In genomic region chr19:44260343-44260681, GRCh38 we compare ENCODE assay signal across 8 cellular contexts. TPM values are rescaled to one million over a fixed set of nuclear protein-coding genes. Genes with fewer than 3 reads are reported as not detected.
A peak's percentile ranks its signal among the peaks of the same experiment; 100 is the strongest.
DNase-seq lines count a peak whose midpoint lies in the region; ATAC-seq lines count a peak whose summit lies in the region.

No MANE protein-coding gene starts in this region.

- intact Hi-C loops in activated CD4-positive, alpha-beta T cell treated with anti-CD3 and anti-CD28 coated beads for 36 hours (cut with DNase I, micrococcal nuclease) = no loop called here

- no peak for DNase-seq in activated CD4-positive, alpha-beta T cell treated with anti-CD3 and anti-CD28 coated beads for 36 hours
- no peak for DNase-seq in activated CD4-positive, alpha-beta T cell treated with anti-CD3 and anti-CD28 coated beads, Interleukin-2, amount 50 U/mL, for 48 hours
- DNase-seq in activated naive CD8-positive, alpha-beta T cell treated with anti-CD3 and anti-CD28 coated beads, Interleukin-2, amount 10 ng/mL, durations not matched to agents 7 days and 5 days = no peak
- DNase-seq in stimulated activated naive CD8-positive, alpha-beta T cell treated with anti-CD3 and anti-CD28 coated beads, Interleukin-15, amount 100 ng/mL, for 72 hours = no peak
- DNase-seq in NCI-H2029 treated with DMSO at 0.1 percent for 48 hours (lab: John Stamatoyannopoulos, UW) = no peak

- no peaks in the 10 kb centered on the region for H3K27me3 Mint-ChIP-seq in activated CD4-positive, alpha-beta T cell treated with anti-CD3 and anti-CD28 coated beads for 36 hours
- H3K27me3 Mint-ChIP-seq in activated naive CD8-positive, alpha-beta T cell treated with anti-CD3 and anti-CD28 coated beads, Interleukin-2, amount 10 ng/mL, durations not matched to agents 7 days and 5 days = no peaks in the 10 kb centered on the region
- H3K27me3 Mint-ChIP-seq in stimulated activated naive CD8-positive, alpha-beta T cell treated with anti-CD3 and anti-CD28 coated beads, Interleukin-15, amount 100 ng/mL, for 72 hours = no peaks in the 10 kb centered on the region

- no peak for ATAC-seq in activated CD4-positive, alpha-beta T cell treated with anti-CD3 and anti-CD28 coated beads for 36 hours
- no peak for ATAC-seq in activated naive CD8-positive, alpha-beta T cell treated with anti-CD3 and anti-CD28 coated beads, Interleukin-2, amount 10 ng/mL, durations not matched to agents 7 days and 5 days (ENCODE audit: low read depth)
- ATAC-seq in stimulated activated naive CD8-positive, alpha-beta T cell treated with anti-CD3 and anti-CD28 coated beads, Interleukin-15, amount 100 ng/mL, for 72 hours = no peak
- ATAC-seq in HG03432 (IDR thresholded peaks at IDR 0.05; ENCODE audit: unreplicated experiment) = no peak
- ATAC-seq in GM18861 (IDR thresholded peaks at IDR 0.05; ENCODE audit: unreplicated experiment) = no peak

- peak overlapping the region; percentile 53 for H3K27ac Mint-ChIP-seq in activated CD4-positive, alpha-beta T cell treated with anti-CD3 and anti-CD28 coated beads for 36 hours
- peak overlapping the region; percentile 87 for H3K27ac Mint-ChIP-seq in activated naive CD8-positive, alpha-beta T cell treated with anti-CD3 and anti-CD28 coated beads, Interleukin-2, amount 10 ng/mL, durations not matched to agents 7 days and 5 days
- H3K27ac Mint-ChIP-seq in stimulated activated naive CD8-positive, alpha-beta T cell treated with anti-CD3 and anti-CD28 coated beads, Interleukin-15, amount 100 ng/mL, for 72 hours = no peak overlapping the region

- peaks cover 8% of the 10 kb centered on the region for H3K4me1 Mint-ChIP-seq in activated CD4-positive, alpha-beta T cell treated with anti-CD3 and anti-CD28 coated beads for 36 hours
- peaks cover 13% of the 10 kb centered on the region for H3K4me1 Mint-ChIP-seq in activated naive CD8-positive, alpha-beta T cell treated with anti-CD3 and anti-CD28 coated beads, Interleukin-2, amount 10 ng/mL, durations not matched to agents 7 days and 5 days
- peaks cover 13% of the 10 kb centered on the region for H3K4me1 Mint-ChIP-seq in stimulated activated naive CD8-positive, alpha-beta T cell treated with anti-CD3 and anti-CD28 coated beads, Interleukin-15, amount 100 ng/mL, for 72 hours

- H3K4me3 Mint-ChIP-seq in activated CD4-positive, alpha-beta T cell treated with anti-CD3 and anti-CD28 coated beads for 36 hours = peak overlapping the region; percentile 64
- H3K4me3 Mint-ChIP-seq in activated naive CD8-positive, alpha-beta T cell treated with anti-CD3 and anti-CD28 coated beads, Interleukin-2, amount 10 ng/mL, durations not matched to agents 7 days and 5 days = peak overlapping the region; percentile 85
- H3K4me3 Mint-ChIP-seq in stimulated activated naive CD8-positive, alpha-beta T cell treated with anti-CD3 and anti-CD28 coated beads, Interleukin-15, amount 100 ng/mL, for 72 hours = peak overlapping the region; percentile 76 to 82

- POLR2A ChIA-PET in activated CD4-positive, alpha-beta T cell treated with anti-CD3 and anti-CD28 coated beads for 36 hours (lab: Charles Lee) = no interaction called here
- POLR2A ChIA-PET in activated naive CD8-positive, alpha-beta T cell treated with anti-CD3 and anti-CD28 coated beads, Interleukin-2, amount 10 ng/mL, durations not matched to agents 7 days and 5 days (lab: Charles Lee) = interaction anchor here (1.0 kb wide), 1 partner anchor 240 kb away, joined by 3 read pairs; the partner anchor contains the start of gene ZNF180

- peaks cover 59% of the 10 kb centered on the region for H3K9me3 Mint-ChIP-seq in activated CD4-positive, alpha-beta T cell treated with anti-CD3 and anti-CD28 coated beads for 36 hours (ENCODE audit: low read depth)
- H3K9me3 Mint-ChIP-seq in activated naive CD8-positive, alpha-beta T cell treated with anti-CD3 and anti-CD28 coated beads, Interleukin-2, amount 10 ng/mL, durations not matched to agents 7 days and 5 days = peaks cover 30% of the 10 kb centered on the region
- peaks cover 52 to 75% of the 10 kb centered on the region in 2 donors for H3K9me3 Mint-ChIP-seq in stimulated activated naive CD8-positive, alpha-beta T cell treated with anti-CD3 and anti-CD28 coated beads, Interleukin-15, amount 100 ng/mL, for 72 hours

- peaks cover 28% of the 10 kb centered on the region for H3K36me3 Mint-ChIP-seq in activated CD4-positive, alpha-beta T cell treated with anti-CD3 and anti-CD28 coated beads for 36 hours (ENCODE audit: low read depth)
- peaks cover 20% of the 10 kb centered on the region for H3K36me3 Mint-ChIP-seq in activated naive CD8-positive, alpha-beta T cell treated with anti-CD3 and anti-CD28 coated beads, Interleukin-2, amount 10 ng/mL, durations not matched to agents 7 days and 5 days

- peak overlapping the region; percentile 69 for H3K4me3 ChIP-seq in iPS-11a (ENCODE audit: low read depth, low read length)

- CTCF ChIA-PET in activated CD4-positive, alpha-beta T cell treated with anti-CD3 and anti-CD28 coated beads for 36 hours (lab: Charles Lee) = no interaction called here

RNA-seq across cellular contexts. Expression of gene ZNF233, which starts 0.6 kb away (rescaled TPM):
- under 1 TPM; 0.26 to 0.34 TPM for total RNA-seq in activated CD4-positive, alpha-beta T cell treated with anti-CD3 and anti-CD28 coated beads for 36 hours
- total RNA-seq in activated naive CD8-positive, alpha-beta T cell treated with anti-CD3 and anti-CD28 coated beads, Interleukin-2, amount 10 ng/mL, durations not matched to agents 7 days and 5 days = 1 to 10 TPM; 1.0 to 1.6 TPM

RNA-seq across cellular contexts. Expression of gene ZNF235, which starts 44.5 kb away (rescaled TPM):
- total RNA-seq in activated CD4-positive, alpha-beta T cell treated with anti-CD3 and anti-CD28 coated beads for 36 hours = 1 to 10 TPM; 2.1 to 2.7 TPM
- total RNA-seq in activated naive CD8-positive, alpha-beta T cell treated with anti-CD3 and anti-CD28 coated beads, Interleukin-2, amount 10 ng/mL, durations not matched to agents 7 days and 5 days = 1 to 10 TPM; 8.8 to 9.4 TPM

RNA-seq across cellular contexts. Expression of gene ZNF227, which starts 48.0 kb away (rescaled TPM):
- 10 to 100 TPM; 19.4 to 20.6 TPM for total RNA-seq in activated CD4-positive, alpha-beta T cell treated with anti-CD3 and anti-CD28 coated beads for 36 hours
- 10 to 100 TPM; 40.6 to 42.2 TPM for total RNA-seq in activated naive CD8-positive, alpha-beta T cell treated with anti-CD3 and anti-CD28 coated beads, Interleukin-2, amount 10 ng/mL, durations not matched to agents 7 days and 5 days

Comparison
In these comparisons a context has a peak if more than half of its experiments do, and no peak if none do; other contexts are left out.
1. H3K27ac Mint-ChIP-seq: peak in activated CD4-positive, alpha-beta T cell treated with anti-CD3 and anti-CD28 coated beads for 36 hours (single experiment) and activated naive CD8-positive, alpha-beta T cell treated with anti-CD3 and anti-CD28 coated beads, Interleukin-2, amount 10 ng/mL, durations not matched to agents 7 days and 5 days (single experiment); none in stimulated activated naive CD8-positive, alpha-beta T cell treated with anti-CD3 and anti-CD28 coated beads, Interleukin-15, amount 100 ng/mL, for 72 hours (0 of 2).
2. Peak in every context shown above with its lines, with median percentiles within 50 percentile points of each other: H3K4me3 Mint-ChIP-seq.